Comparison of ENCODE assay signal across 1 cellular context in the genomic region with DNA sequence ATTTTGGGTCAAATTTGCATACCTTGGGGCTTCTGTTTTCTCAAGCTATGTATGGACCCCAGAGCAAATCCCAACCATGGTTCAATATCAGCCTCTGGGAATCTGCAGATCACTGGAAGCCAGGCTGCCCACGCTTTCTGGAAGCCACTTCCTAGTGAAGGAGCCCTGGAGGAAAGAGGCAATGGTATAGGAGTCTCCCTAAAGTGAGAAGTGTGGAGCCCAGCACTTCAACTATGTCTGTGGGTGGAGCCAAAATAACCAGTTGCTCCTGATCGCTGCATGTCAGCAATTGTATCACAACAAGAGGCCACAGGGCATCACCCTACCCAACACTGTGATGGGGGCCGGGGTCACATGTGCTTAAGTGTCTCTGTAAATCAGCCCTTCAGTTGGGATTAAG.
A peak's percentile ranks its signal among the peaks of the same experiment; 100 is the strongest.
TF ChIP-seq lines count a peak whose summit lies in the region.

No MANE protein-coding gene starts in this region.

TF ChIP-seq in K562, 482 proteins besides CTCF, POLR2A, EP300 and RAD21:
- TF ChIP-seq, protein P1, sequence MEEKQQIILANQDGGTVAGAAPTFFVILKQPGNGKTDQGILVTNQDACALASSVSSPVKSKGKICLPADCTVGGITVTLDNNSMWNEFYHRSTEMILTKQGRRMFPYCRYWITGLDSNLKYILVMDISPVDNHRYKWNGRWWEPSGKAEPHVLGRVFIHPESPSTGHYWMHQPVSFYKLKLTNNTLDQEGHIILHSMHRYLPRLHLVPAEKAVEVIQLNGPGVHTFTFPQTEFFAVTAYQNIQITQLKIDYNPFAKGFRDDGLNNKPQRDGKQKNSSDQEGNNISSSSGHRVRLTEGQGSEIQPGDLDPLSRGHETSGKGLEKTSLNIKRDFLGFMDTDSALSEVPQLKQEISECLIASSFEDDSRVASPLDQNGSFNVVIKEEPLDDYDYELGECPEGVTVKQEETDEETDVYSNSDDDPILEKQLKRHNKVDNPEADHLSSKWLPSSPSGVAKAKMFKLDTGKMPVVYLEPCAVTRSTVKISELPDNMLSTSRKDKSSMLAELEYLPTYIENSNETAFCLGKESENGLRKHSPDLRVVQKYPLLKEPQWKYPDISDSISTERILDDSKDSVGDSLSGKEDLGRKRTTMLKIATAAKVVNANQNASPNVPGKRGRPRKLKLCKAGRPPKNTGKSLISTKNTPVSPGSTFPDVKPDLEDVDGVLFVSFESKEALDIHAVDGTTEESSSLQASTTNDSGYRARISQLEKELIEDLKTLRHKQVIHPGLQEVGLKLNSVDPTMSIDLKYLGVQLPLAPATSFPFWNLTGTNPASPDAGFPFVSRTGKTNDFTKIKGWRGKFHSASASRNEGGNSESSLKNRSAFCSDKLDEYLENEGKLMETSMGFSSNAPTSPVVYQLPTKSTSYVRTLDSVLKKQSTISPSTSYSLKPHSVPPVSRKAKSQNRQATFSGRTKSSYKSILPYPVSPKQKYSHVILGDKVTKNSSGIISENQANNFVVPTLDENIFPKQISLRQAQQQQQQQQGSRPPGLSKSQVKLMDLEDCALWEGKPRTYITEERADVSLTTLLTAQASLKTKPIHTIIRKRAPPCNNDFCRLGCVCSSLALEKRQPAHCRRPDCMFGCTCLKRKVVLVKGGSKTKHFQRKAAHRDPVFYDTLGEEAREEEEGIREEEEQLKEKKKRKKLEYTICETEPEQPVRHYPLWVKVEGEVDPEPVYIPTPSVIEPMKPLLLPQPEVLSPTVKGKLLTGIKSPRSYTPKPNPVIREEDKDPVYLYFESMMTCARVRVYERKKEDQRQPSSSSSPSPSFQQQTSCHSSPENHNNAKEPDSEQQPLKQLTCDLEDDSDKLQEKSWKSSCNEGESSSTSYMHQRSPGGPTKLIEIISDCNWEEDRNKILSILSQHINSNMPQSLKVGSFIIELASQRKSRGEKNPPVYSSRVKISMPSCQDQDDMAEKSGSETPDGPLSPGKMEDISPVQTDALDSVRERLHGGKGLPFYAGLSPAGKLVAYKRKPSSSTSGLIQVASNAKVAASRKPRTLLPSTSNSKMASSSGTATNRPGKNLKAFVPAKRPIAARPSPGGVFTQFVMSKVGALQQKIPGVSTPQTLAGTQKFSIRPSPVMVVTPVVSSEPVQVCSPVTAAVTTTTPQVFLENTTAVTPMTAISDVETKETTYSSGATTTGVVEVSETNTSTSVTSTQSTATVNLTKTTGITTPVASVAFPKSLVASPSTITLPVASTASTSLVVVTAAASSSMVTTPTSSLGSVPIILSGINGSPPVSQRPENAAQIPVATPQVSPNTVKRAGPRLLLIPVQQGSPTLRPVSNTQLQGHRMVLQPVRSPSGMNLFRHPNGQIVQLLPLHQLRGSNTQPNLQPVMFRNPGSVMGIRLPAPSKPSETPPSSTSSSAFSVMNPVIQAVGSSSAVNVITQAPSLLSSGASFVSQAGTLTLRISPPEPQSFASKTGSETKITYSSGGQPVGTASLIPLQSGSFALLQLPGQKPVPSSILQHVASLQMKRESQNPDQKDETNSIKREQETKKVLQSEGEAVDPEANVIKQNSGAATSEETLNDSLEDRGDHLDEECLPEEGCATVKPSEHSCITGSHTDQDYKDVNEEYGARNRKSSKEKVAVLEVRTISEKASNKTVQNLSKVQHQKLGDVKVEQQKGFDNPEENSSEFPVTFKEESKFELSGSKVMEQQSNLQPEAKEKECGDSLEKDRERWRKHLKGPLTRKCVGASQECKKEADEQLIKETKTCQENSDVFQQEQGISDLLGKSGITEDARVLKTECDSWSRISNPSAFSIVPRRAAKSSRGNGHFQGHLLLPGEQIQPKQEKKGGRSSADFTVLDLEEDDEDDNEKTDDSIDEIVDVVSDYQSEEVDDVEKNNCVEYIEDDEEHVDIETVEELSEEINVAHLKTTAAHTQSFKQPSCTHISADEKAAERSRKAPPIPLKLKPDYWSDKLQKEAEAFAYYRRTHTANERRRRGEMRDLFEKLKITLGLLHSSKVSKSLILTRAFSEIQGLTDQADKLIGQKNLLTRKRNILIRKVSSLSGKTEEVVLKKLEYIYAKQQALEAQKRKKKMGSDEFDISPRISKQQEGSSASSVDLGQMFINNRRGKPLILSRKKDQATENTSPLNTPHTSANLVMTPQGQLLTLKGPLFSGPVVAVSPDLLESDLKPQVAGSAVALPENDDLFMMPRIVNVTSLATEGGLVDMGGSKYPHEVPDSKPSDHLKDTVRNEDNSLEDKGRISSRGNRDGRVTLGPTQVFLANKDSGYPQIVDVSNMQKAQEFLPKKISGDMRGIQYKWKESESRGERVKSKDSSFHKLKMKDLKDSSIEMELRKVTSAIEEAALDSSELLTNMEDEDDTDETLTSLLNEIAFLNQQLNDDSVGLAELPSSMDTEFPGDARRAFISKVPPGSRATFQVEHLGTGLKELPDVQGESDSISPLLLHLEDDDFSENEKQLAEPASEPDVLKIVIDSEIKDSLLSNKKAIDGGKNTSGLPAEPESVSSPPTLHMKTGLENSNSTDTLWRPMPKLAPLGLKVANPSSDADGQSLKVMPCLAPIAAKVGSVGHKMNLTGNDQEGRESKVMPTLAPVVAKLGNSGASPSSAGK (IDR thresholded peaks at IDR 0.05) = 0 out of 2 replicates have a peak, but pooled peaks have one; percentile 1
- TF ChIP-seq, protein P2, sequence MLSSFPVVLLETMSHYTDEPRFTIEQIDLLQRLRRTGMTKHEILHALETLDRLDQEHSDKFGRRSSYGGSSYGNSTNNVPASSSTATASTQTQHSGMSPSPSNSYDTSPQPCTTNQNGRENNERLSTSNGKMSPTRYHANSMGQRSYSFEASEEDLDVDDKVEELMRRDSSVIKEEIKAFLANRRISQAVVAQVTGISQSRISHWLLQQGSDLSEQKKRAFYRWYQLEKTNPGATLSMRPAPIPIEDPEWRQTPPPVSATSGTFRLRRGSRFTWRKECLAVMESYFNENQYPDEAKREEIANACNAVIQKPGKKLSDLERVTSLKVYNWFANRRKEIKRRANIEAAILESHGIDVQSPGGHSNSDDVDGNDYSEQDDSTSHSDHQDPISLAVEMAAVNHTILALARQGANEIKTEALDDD (IDR thresholded peaks at IDR 0.05) = no peak
TF ChIP-seq in K562: peak in this region for 1.
